ENCODE assay signal across 25 cellular contexts in genomic region chr20:35578469-35578868, GRCh38. TPM values are rescaled to one million over a fixed set of nuclear protein-coding genes. Genes with fewer than 3 reads are reported as not detected.
DNase-seq lines count a peak whose midpoint lies in the region; ATAC-seq, FAIRE-seq and TF ChIP-seq lines count a peak whose summit lies in the region.
"Had no signal": no experiment of that assay in that cellular context is flagged by ENCODE, and none has a peak within 500 bp of the region (broad histone marks: within the 10 kb centered on the region; RNA-seq: fewer than 3 reads in every experiment).

No MANE protein-coding gene starts in this region.

- H3K9ac ChIP-seq in PC-3 (ENCODE audit: low read length) (no peak overlapping the region), kidney (ENCODE audit: low read length in 2 of 2) (no peak overlapping the region)

- CTCF ChIA-PET in PC-3 (lab: Charles Lee): no interaction called here
- CTCF ChIA-PET in activated CD4-positive, alpha-beta T cell treated with anti-CD3 and anti-CD28 coated beads, Interleukin-2, amount 10 ng/mL, durations not matched to agents 7 days and 5 days (lab: Charles Lee): interaction anchor here (0.8 to 2.1 kb wide), 2 partner anchors 19 to 36 kb away, joined by 4 to 6 read pairs; partner anchors contain the start of gene ERGIC3

- no peak for ATAC-seq in PC-3
- ATAC-seq: Panc1 had no signal

- H3K79me2 ChIP-seq in PC-3 (ENCODE audit: low read length): no peaks in the 10 kb centered on the region

- H3K4me3 Mint-ChIP-seq in activated CD4-positive, alpha-beta T cell treated with anti-CD3 and anti-CD28 coated beads, Interleukin-2, amount 10 ng/mL, durations not matched to agents 7 days and 5 days: no peak overlapping the region

- no peaks in the 10 kb centered on the region for H4K20me1 ChIP-seq in PC-3 (ENCODE audit: low read length)

- H3K27me3 ChIP-seq in PC-3 (ENCODE audit: low read length) (no peaks in the 10 kb centered on the region), bronchial epithelial cell (ENCODE audit: control insufficient read depth, insufficient read depth, low read length) (no peaks in the 10 kb centered on the region)
- H3K27me3 ChIP-seq: BE2C had no signal

- intact Hi-C loops in PC-3 (cut with micrococcal nuclease) (no loop called here), kidney (cut with DNase I) (no loop called here)

- TF ChIP-seq CTCF in PC-3 (conservative IDR thresholded peaks at IDR 0.05; ENCODE audit: low read depth, low read length) (no peak), bronchial epithelial cell (IDR thresholded peaks at IDR 0.05; ENCODE audit: insufficient read depth, low read length, severe bottlenecking) (no peak), kidney (IDR thresholded peaks at IDR 0.05; ENCODE audit: borderline replicate concordance, extremely low read depth, insufficient read depth) (no peak)

- H3K27ac ChIP-seq in PC-3 (ENCODE audit: low read length) (no peak overlapping the region), kidney (ENCODE audit: low read depth in 2 of 2, low read length in 2 of 2) (no peak overlapping the region)
- H3K27ac ChIP-seq: RWPE1 had no signal

- no TSS peak for BruUV-seq in PC-3 (replicated peaks; lab: Mats Ljungman, UMichigan)

- no peaks in the 10 kb centered on the region for H3F3A ChIP-seq in PC-3 (ENCODE audit: low read length, unreplicated experiment)

- H2AFZ ChIP-seq in PC-3 (ENCODE audit: low read length): no peak overlapping the region

- no peaks in the 10 kb centered on the region for H3K9me3 ChIP-seq in PC-3 (ENCODE audit: low read length)
- H3K9me3 ChIP-seq in kidney (ENCODE audit: control insufficient read depth in 1 of 2, low read length in 2 of 2): no peaks in the 10 kb centered on the region
- H3K9me3 ChIP-seq: BE2C had no signal

- POLR2A ChIA-PET in PC-3 (lab: Charles Lee; ENCODE audit: unreplicated experiment): no interaction called here
- POLR2A ChIA-PET in activated CD4-positive, alpha-beta T cell treated with anti-CD3 and anti-CD28 coated beads, Interleukin-2, amount 10 ng/mL, durations not matched to agents 7 days and 5 days (lab: Charles Lee): no interaction called here

- H3K36me3 ChIP-seq in PC-3 (ENCODE audit: low read depth, low read length) (peaks cover 14% of the 10 kb centered on the region), bronchial epithelial cell (ENCODE audit: control insufficient read depth, insufficient read depth, low read length) (no peaks in the 10 kb centered on the region), kidney (ENCODE audit: control insufficient read depth in 1 of 2, insufficient read depth in 2 of 2, low read length in 2 of 2) (no peaks in the 10 kb centered on the region)
- H3K36me3 ChIP-seq: BE2C had no signal

- H3K27ac Mint-ChIP-seq in activated CD4-positive, alpha-beta T cell treated with anti-CD3 and anti-CD28 coated beads, Interleukin-2, amount 10 ng/mL, durations not matched to agents 7 days and 5 days: no peak overlapping the region

- H3K9me3 Mint-ChIP-seq in activated CD4-positive, alpha-beta T cell treated with anti-CD3 and anti-CD28 coated beads, Interleukin-2, amount 10 ng/mL, durations not matched to agents 7 days and 5 days: peaks cover 4% of the 10 kb centered on the region

- H3K9me2 ChIP-seq in PC-3 (replicated peaks; ENCODE audit: low read length): no peaks in the 10 kb centered on the region

- H3K4me1 ChIP-seq in PC-3 (ENCODE audit: insufficient read depth, low read length) (peaks cover 17% of the 10 kb centered on the region), kidney (ENCODE audit: control insufficient read depth in 1 of 2, insufficient read depth in 1 of 2, low read depth in 1 of 2, low read length in 2 of 2) (no peaks in the 10 kb centered on the region)
- H3K4me1 ChIP-seq: BE2C had no signal

- H3K4me1 Mint-ChIP-seq in activated CD4-positive, alpha-beta T cell treated with anti-CD3 and anti-CD28 coated beads, Interleukin-2, amount 10 ng/mL, durations not matched to agents 7 days and 5 days: no peaks in the 10 kb centered on the region

- no peak overlapping the region for H3K4me2 ChIP-seq in PC-3 (ENCODE audit: low read length)

- no peaks in the 10 kb centered on the region for H3K36me3 Mint-ChIP-seq in activated CD4-positive, alpha-beta T cell treated with anti-CD3 and anti-CD28 coated beads, Interleukin-2, amount 10 ng/mL, durations not matched to agents 7 days and 5 days (ENCODE audit: low read depth)

- peak; percentile 20 for DNase-seq in PC-3
- peak; percentile 22 for DNase-seq in bronchial epithelial cell (ENCODE audit: low read depth)
- DNase-seq in kidney: peak; percentile 36
- no peak for DNase-seq in activated CD4-positive, alpha-beta T cell treated with anti-CD3 and anti-CD28 coated beads, Interleukin-2, amount 10 ng/mL, durations not matched to agents 7 days and 5 days
- no peak for DNase-seq in hippocampal formation (lab: John Stamatoyannopoulos, UW)
- no peak for DNase-seq in activated CD4-positive, alpha-beta T cell treated with anti-CD3 and anti-CD28 coated beads, Interleukin-2, amount 50 U/mL, for 4 hours
- no peak for DNase-seq in C1 segment of cervical spinal cord (lab: John Stamatoyannopoulos, UW)
- DNase-seq: BE2C, Calu3, KBM-7, MV-4-11, NCI-H1105, NCI-H146, NCI-H1930, NCI-H2107, NCI-H446, NCI-H526 treated with DMSO at 0.1 percent for 48 hours, SHP77 treated with DMSO at 0.1 percent for 48 hours had no signal

- FAIRE-seq in bronchial epithelial cell (lab: Jason Lieb, UNC): no peak
- no peak for FAIRE-seq in kidney (lab: Jason Lieb, UNC)
- FAIRE-seq: GM19239, H54 had no signal

- no peaks in the 10 kb centered on the region for H3K27me3 Mint-ChIP-seq in activated CD4-positive, alpha-beta T cell treated with anti-CD3 and anti-CD28 coated beads, Interleukin-2, amount 10 ng/mL, durations not matched to agents 7 days and 5 days

- H3K4me3 ChIP-seq in PC-3 (ENCODE audit: low read length): no peak overlapping the region
- H3K4me3 ChIP-seq in bronchial epithelial cell (ENCODE audit: low read depth, low read length): no peak overlapping the region
- no peak overlapping the region for H3K4me3 ChIP-seq in kidney (ENCODE audit: low read length in 2 of 2)

RNA-seq across cellular contexts. Expression of gene ERGIC3, which starts 36.6 kb away (rescaled TPM):
- total RNA-seq in PC-3 (2014; rRNA removed) (284 and 376 TPM in 2 replicates), bronchial epithelial cell (354 and 460 TPM in 2 replicates), kidney (230 TPM)
- polyA plus RNA-seq in kidney (ENCODE audit: insufficient read depth, low read depth, low replicate concordance): 371 TPM
- total RNA-seq in activated CD4-positive, alpha-beta T cell treated with anti-CD3 and anti-CD28 coated beads, Interleukin-2, amount 10 ng/mL, durations not matched to agents 7 days and 5 days: 100 to 1,000 TPM; 152 to 165 TPM

RNA-seq across cellular contexts. Expression of gene SPAG4, which starts 37.2 kb away (rescaled TPM):
- total RNA-seq in PC-3 (2014; rRNA removed) (7.9 and 9.7 TPM in 2 replicates), bronchial epithelial cell (6.1 and 9.9 TPM in 2 replicates), kidney (16.0 TPM)
- polyA plus RNA-seq in kidney (ENCODE audit: insufficient read depth, low read depth, low replicate concordance): 13.1 TPM
- total RNA-seq in activated CD4-positive, alpha-beta T cell treated with anti-CD3 and anti-CD28 coated beads, Interleukin-2, amount 10 ng/mL, durations not matched to agents 7 days and 5 days: 1 to 10 TPM; 1.7 to 1.9 TPM

RNA-seq across cellular contexts. Expression of gene C20orf173, which starts 49.0 kb away (rescaled TPM):
- total RNA-seq in PC-3 (2014; rRNA removed): not detected in 2 replicates
- not detected in 2 replicates for total RNA-seq in bronchial epithelial cell
- total RNA-seq in kidney: not detected
- not detected for polyA plus RNA-seq in kidney (ENCODE audit: insufficient read depth, low read depth, low replicate concordance)
- total RNA-seq in activated CD4-positive, alpha-beta T cell treated with anti-CD3 and anti-CD28 coated beads, Interleukin-2, amount 10 ng/mL, durations not matched to agents 7 days and 5 days: not detected
- total RNA-seq: Calu3, HT-29, LHCN-M2, MCF 10A had no signal

Comparison
In these comparisons a context has a peak if more than half of its experiments do, and no peak if none do; other contexts are left out.
1. DNase-seq: peak in PC-3 (single experiment), bronchial epithelial cell (single experiment) and kidney (single experiment); none in activated CD4-positive, alpha-beta T cell treated with anti-CD3 and anti-CD28 coated beads, Interleukin-2, amount 10 ng/mL, durations not matched to agents 7 days and 5 days (single experiment), hippocampal formation (0 of 2), activated CD4-positive, alpha-beta T cell treated with anti-CD3 and anti-CD28 coated beads, Interleukin-2, amount 50 U/mL, for 4 hours (0 of 2) and C1 segment of cervical spinal cord (0 of 14).